ENCODE assay signal across 23 cellular contexts in the genomic region with DNA sequence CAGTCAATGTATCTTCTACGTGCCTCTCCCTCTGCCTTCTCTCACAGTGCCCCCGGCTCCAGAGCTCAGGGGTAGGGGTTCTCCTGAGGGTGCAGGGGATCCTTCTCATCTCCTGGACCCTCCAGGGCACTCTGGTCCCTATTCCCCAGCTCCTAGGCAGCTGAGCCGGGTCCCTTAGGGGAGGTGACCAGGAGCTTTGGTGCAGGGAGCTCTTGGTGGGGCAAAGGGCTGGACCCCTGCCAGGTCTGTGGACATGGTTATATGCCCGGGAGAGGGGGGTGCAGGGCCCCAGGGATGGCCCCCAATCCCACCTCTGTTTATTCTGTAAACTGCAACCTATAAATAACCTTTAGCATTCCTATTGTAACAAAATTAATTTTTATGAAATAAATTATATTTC.
"Had no signal": no experiment of that assay in that cellular context is flagged by ENCODE, and none has a peak within 500 bp of the region (broad histone marks: within the 10 kb centered on the region; RNA-seq: fewer than 3 reads in every experiment).

No MANE protein-coding gene starts in this region.

- H3K27ac ChIP-seq: left ventricle myocardium inferior, neural progenitor cell, neutrophil, parathyroid adenoma, right atrium auricular region, right lobe of liver, tibial nerve, uterus had no signal

- H3K27me3 ChIP-seq: neural progenitor cell, neutrophil, right atrium auricular region, right lobe of liver, tibial nerve, uterus had no signal

- H3K27ac Mint-ChIP-seq: immature natural killer cell; naive thymus-derived CD8-positive, alpha-beta T cell; nephron progenitor cell; neural progenitor cell; stimulated activated memory B cell treated with anti-CD40 and anti-IgM and Interleukin-4, amounts not matched to agents 10 μg/mL and 1 μg/mL and 100 μg/mL, for 72 hours; stimulated activated naive CD8-positive, alpha-beta T cell treated with anti-CD3 and anti-CD28 coated beads, Interleukin-15, amount 100 ng/mL, for 72 hours; type B pancreatic cell had no signal

- H3K4me1 ChIP-seq: left ventricle myocardium inferior, neural progenitor cell, parathyroid adenoma, right atrium auricular region, uterus had no signal

- H3K9me3 Mint-ChIP-seq: immature natural killer cell; naive thymus-derived CD8-positive, alpha-beta T cell; nephron progenitor cell; neural progenitor cell; stimulated activated memory B cell treated with anti-CD40 and anti-IgM and Interleukin-4, amounts not matched to agents 10 μg/mL and 1 μg/mL and 100 μg/mL, for 72 hours; stimulated activated naive CD8-positive, alpha-beta T cell treated with anti-CD3 and anti-CD28 coated beads, Interleukin-15, amount 100 ng/mL, for 72 hours; type B pancreatic cell had no signal

- H3K4me3 Mint-ChIP-seq: immature natural killer cell; naive thymus-derived CD8-positive, alpha-beta T cell; nephron progenitor cell; stimulated activated memory B cell treated with anti-CD40 and anti-IgM and Interleukin-4, amounts not matched to agents 10 μg/mL and 1 μg/mL and 100 μg/mL, for 72 hours; stimulated activated naive CD8-positive, alpha-beta T cell treated with anti-CD3 and anti-CD28 coated beads, Interleukin-15, amount 100 ng/mL, for 72 hours had no signal

- H3K36me3 ChIP-seq: neural progenitor cell, neutrophil, right lobe of liver, tibial nerve, uterus had no signal

- H3K4me1 Mint-ChIP-seq: immature natural killer cell; stimulated activated naive CD8-positive, alpha-beta T cell treated with anti-CD3 and anti-CD28 coated beads, Interleukin-15, amount 100 ng/mL, for 72 hours had no signal

- DNase-seq: hippocampal formation; immature natural killer cell; left ventricle myocardium inferior; mesenchymal stem cell; naive thymus-derived CD8-positive, alpha-beta T cell; nephron progenitor cell; occipital lobe; stimulated activated CD4-positive, alpha-beta T cell treated with anti-CD3 and anti-CD28 coated beads, Interleukin-1b, Interleukin-23, amount 100 ng/mL, for 48 hours; stimulated activated CD4-positive, alpha-beta T cell treated with anti-CD3 and anti-CD28 coated beads, Interleukin-2, amount 100 ng/mL, for 48 hours; stimulated activated CD4-positive, alpha-beta T cell treated with anti-CD3 and anti-CD28 coated beads, Interleukin-4, amount 100 ng/mL, for 4 hours; stimulated activated CD8-positive, alpha-beta memory T cell treated with anti-CD3 and anti-CD28 coated beads, Interleukin-4, amount 100 ng/mL, for 48 hours; stimulated activated naive CD4-positive, alpha-beta T cell treated with Interleukin-2 at 50 U/mL for 16 hours; stimulated activated naive CD8-positive, alpha-beta T cell treated with anti-CD3 and anti-CD28 coated beads, Interleukin-15, amount 100 ng/mL, for 72 hours; uterus had no signal

- H3K4me3 ChIP-seq: left ventricle myocardium inferior, neural progenitor cell, right atrium auricular region, right lobe of liver, smooth muscle cell, tibial nerve, uterus had no signal

- H3K9me3 ChIP-seq: left ventricle myocardium inferior, neutrophil, right atrium auricular region, right lobe of liver, tibial nerve, uterus had no signal

- H3K36me3 Mint-ChIP-seq: immature natural killer cell; naive thymus-derived CD8-positive, alpha-beta T cell; neural progenitor cell; stimulated activated memory B cell treated with anti-CD40 and anti-IgM and Interleukin-4, amounts not matched to agents 10 μg/mL and 1 μg/mL and 100 μg/mL, for 72 hours had no signal
